16 cellular contexts compared by ENCODE assay signal in the genomic region with DNA sequence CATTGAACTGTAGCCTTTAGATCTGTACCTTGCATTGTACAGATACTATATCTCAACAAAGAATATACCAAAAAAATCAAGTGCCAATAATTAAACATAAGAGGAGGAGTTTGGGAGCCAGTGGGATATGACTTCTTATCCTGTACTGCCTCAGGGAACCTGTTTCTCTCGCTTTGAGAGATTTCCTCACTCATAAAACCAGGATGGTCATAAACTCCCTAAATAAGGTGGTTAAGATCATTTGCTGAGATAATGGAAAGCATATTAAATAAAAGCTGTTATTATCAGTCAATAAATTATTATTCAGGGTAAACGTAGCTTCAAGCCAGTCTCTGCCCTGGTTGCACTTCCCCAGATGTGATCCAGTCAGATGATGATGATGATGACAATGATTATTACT. TPM values are rescaled to one million over a fixed set of nuclear protein-coding genes. Genes with fewer than 3 reads are reported as not detected.
A peak's percentile ranks its signal among the peaks of the same experiment; 100 is the strongest.
DNase-seq lines count a peak whose midpoint lies in the region; ATAC-seq and TF ChIP-seq lines count a peak whose summit lies in the region.
"Had no signal": no experiment of that assay in that cellular context is flagged by ENCODE, and none has a peak within 500 bp of the region (broad histone marks: within the 10 kb centered on the region; RNA-seq: fewer than 3 reads in every experiment).

No MANE protein-coding gene starts in this region.

- no peak for ATAC-seq in heart right ventricle
- no peak for ATAC-seq in heart left ventricle
- ATAC-seq in left colon, result peak; percentile 49

- H3K4me1 ChIP-seq in heart right ventricle (peaks cover 2 to 35% (median 23%) of the 10 kb centered on the region in 9 donors), heart left ventricle (peaks cover 0 to 40% (median 16%) of the 10 kb centered on the region in 12 donors)

- H3K4me3 ChIP-seq in heart right ventricle, result no peak overlapping the region
- H3K4me3 ChIP-seq in heart left ventricle, result no peak overlapping the region
- H3K4me3 ChIP-seq: BLaER1 had no signal

- TF ChIP-seq CTCF in heart right ventricle (IDR thresholded peaks at IDR 0.05), result no peak
- no peak for TF ChIP-seq CTCF in heart left ventricle (IDR thresholded peaks at IDR 0.05)
- no peak for TF ChIP-seq CTCF in VCaP (conservative IDR thresholded peaks at IDR 0.05)

- H3K27me3 ChIP-seq in heart right ventricle (no peaks in the 10 kb centered on the region), heart left ventricle (no peaks in the 10 kb centered on the region)
- H3K27me3 ChIP-seq: BLaER1 had no signal

- H3K27ac ChIP-seq in heart right ventricle (peak overlapping the region in 6 of 10 donors; percentile 32 to 75 (median 68)), heart left ventricle (peak overlapping the region in 6 of 12 donors; percentile 44 to 83 (median 68)), VCaP (peak overlapping the region; percentile 98)
- H3K27ac ChIP-seq: BLaER1 had no signal

- no peaks in the 10 kb centered on the region for H3K36me3 ChIP-seq in heart right ventricle
- no peaks in the 10 kb centered on the region for H3K36me3 ChIP-seq in heart left ventricle

- WGBS in heart right ventricle, 2 donors, result 82 to 83% methylated on average over 2 of the region's 2 CpGs
- WGBS in heart left ventricle, 4 donors, result 79 to 91% (median 88%) methylated on average over 2 of the region's 2 CpGs

- intact Hi-C loops in heart right ventricle (cut with DNase I) (loop anchor here in 1 of 10 donors (5.0 kb wide), 1 partner anchor 40 kb away; no protein-coding TSS in a partner anchor), heart left ventricle (cut with DNase I) (loop anchor here in 4 of 10 donors (2.0 to 10.0 kb wide), 3 partner anchors 43 to 133 kb away; no protein-coding TSS in a partner anchor), left colon (cut with DNase I, micrococcal nuclease) (no loop called here)

- TF ChIP-seq POLR2A in heart left ventricle (IDR thresholded peaks at IDR 0.05), result no peak

- H3K9me3 ChIP-seq in heart right ventricle (peaks cover 0 to 5% (median 0%) of the 10 kb centered on the region in 11 donors), heart left ventricle (peaks cover 0 to 6% (median 0%) of the 10 kb centered on the region in 12 donors)
- H3K9me3 ChIP-seq: BLaER1 had no signal

- no peak for DNase-seq in heart right ventricle
- no peak for DNase-seq in heart left ventricle
- DNase-seq in left colon, result no peak
- no peak for DNase-seq in globus pallidus (ENCODE audit: low spot score)
- no peak for DNase-seq in stimulated activated CD4-positive, alpha-beta T cell treated with anti-CD3 and anti-CD28 coated beads, Interleukin-2, amount 100 ng/mL, for 24 hours
- DNase-seq in NCI-H524 treated with DMSO at 0.1 percent for 48 hours (lab: John Stamatoyannopoulos, UW), result no peak
- no peak for DNase-seq in hippocampal formation (lab: John Stamatoyannopoulos, UW)
- DNase-seq: DMS79 treated with DMSO at 0.1 percent for 48 hours, H9, NCI-H1436 treated with DMSO at 0.1 percent for 48 hours, NCI-H2029 treated with DMSO at 0.1 percent for 48 hours, NCI-H2171 treated with DMSO at 0.1 percent for 48 hours, NCI-H774 had no signal

RNA-seq across cellular contexts. Expression of gene OPA3, which starts 17.0 kb away (rescaled TPM):
- total RNA-seq in heart right ventricle, result 10 to 100 TPM; 20.0 to 27.9 (median 24.2) TPM
- polyA plus RNA-seq in heart right ventricle, result 10 to 100 TPM; 10.2 to 10.7 TPM
- total RNA-seq in heart left ventricle, result 10 to 100 TPM; 21.3 to 30.4 (median 22.5) TPM
- 10 to 100 TPM; 13.1 to 22.3 TPM for polyA plus RNA-seq in heart left ventricle
- total RNA-seq in left colon, result 10 to 100 TPM; 12.9 to 14.0 TPM

RNA-seq across cellular contexts. Expression of gene GPR4, which starts 34.4 kb away (rescaled TPM):
- total RNA-seq in heart right ventricle, result 10 to 100 TPM in 1 of 10 donors, 1 to 10 TPM in 9; 2.3 to 29.4 (median 5.2) TPM
- 1 to 10 TPM; 5.7 to 9.4 TPM for polyA plus RNA-seq in heart right ventricle
- total RNA-seq in heart left ventricle, result 10 to 100 TPM in 3 of 9 donors, 1 to 10 TPM in 6; 2.7 to 36.0 (median 4.3) TPM
- 1 to 10 TPM; 5.1 to 6.9 TPM for polyA plus RNA-seq in heart left ventricle
- 1 to 10 TPM in 1 of 2 donors, under 1 TPM in 1; 0.59 to 1.5 TPM for total RNA-seq in left colon
- total RNA-seq: A172 had no signal
